1 cellular context compared by ENCODE assay signal in the genomic region with DNA sequence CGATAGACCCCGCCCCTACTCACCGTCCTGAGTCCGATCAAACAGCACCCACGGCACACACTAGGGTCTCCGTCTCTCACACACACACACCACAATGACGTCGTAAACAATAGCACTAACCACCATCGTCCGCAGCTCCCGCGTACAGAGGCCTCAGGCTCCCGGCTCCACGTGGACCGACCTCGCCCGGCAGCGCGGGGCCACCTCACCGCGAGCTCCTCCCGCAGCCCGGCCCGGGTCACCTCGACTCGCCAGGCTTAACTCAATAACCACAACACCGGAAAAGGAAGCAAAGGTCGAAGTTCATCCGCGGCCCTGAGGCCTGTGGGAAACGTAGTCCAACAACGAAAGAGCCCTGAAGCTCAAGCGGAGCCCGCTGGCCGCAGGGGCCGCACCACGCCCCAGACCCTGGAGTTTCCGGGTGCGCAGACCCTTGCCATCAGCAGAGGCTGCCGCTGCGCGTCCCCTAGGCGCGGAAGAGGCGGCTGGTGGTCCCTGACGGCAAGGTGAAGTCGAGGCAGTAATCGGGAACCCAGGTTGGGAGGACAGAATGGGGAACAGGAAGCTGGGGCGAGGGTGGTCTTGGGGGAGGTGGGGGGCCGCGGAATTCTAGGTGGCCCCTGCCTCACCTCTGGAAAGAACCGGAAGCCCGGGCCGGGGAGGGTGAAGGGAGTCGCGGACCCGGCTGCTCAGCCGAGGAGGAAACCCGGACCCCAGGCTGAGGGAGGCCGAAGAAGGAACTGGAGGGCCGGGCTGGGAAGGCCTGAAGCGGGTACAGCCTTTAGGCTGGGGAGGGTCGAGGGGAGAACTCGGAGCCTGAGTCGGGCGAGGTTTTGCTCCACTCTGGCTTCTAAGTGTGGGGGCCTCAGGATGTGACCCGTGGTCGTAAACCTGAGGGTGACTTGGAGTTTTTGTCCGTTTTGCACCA.
TF ChIP-seq lines count a peak whose summit lies in the region.

A gene (minus strand): TSS at position 273 of the 928 bp plus-strand sequence. CDS start 946 bp downstream, outside the sequence.

TF ChIP-seq in WTC11, 78 proteins besides CTCF, POLR2A, EP300 and RAD21 (continued from another document and continues in another):
- TF ChIP-seq IRF2 (CRISPR knock-in tag; IDR thresholded peaks at IDR 0.05; ENCODE audit: borderline replicate concordance, low read depth) (no peak), SMAD3 (CRISPR knock-in tag; IDR thresholded peaks at IDR 0.05; ENCODE audit: borderline replicate concordance) (no peak), SMAD4 (CRISPR knock-in tag; IDR thresholded peaks at IDR 0.05) (0 out of 2 replicates have a peak, but pooled peaks have one; percentile 25), JUN (CRISPR knock-in tag; IDR thresholded peaks at IDR 0.05) (0 out of 2 replicates have a peak, but pooled peaks have one; percentile 44), GRHL2 (CRISPR knock-in tag; IDR thresholded peaks at IDR 0.05; ENCODE audit: insufficient replicate concordance, severe bottlenecking) (no peak), ZBTB21 (CRISPR knock-in tag; IDR thresholded peaks at IDR 0.05; ENCODE audit: borderline replicate concordance) (peak; percentile 87), ZNF317 (CRISPR knock-in tag; IDR thresholded peaks at IDR 0.05; ENCODE audit: borderline replicate concordance, low read depth) (no peak), ATF1 (CRISPR knock-in tag; IDR thresholded peaks at IDR 0.05) (no peak), PRRX2 (CRISPR knock-in tag; IDR thresholded peaks at IDR 0.05) (no peak), TP53 (CRISPR knock-in tag; IDR thresholded peaks at IDR 0.05) (no peak), ZNF263 (CRISPR knock-in tag; IDR thresholded peaks at IDR 0.05; ENCODE audit: low read depth) (no peak), MYBL2 (CRISPR knock-in tag; IDR thresholded peaks at IDR 0.05) (peak; percentile 89), GTF2I (CRISPR knock-in tag; conservative IDR thresholded peaks at IDR 0.05) (no peak), NR3C1 (CRISPR knock-in tag; conservative IDR thresholded peaks at IDR 0.05; ENCODE audit: low read depth) (0 out of 2 replicates have a peak, but pooled peaks have one; percentile 32), FOXJ3 (CRISPR knock-in tag; IDR thresholded peaks at IDR 0.05; ENCODE audit: borderline replicate concordance) (no peak), FOXP1 (CRISPR knock-in tag; IDR thresholded peaks at IDR 0.05; ENCODE audit: borderline replicate concordance) (peak; percentile 77), CREM (CRISPR knock-in tag; IDR thresholded peaks at IDR 0.05) (no peak), KAT7 (CRISPR knock-in tag; IDR thresholded peaks at IDR 0.05; ENCODE audit: borderline replicate concordance) (no peak), ZNF121 (CRISPR knock-in tag; IDR thresholded peaks at IDR 0.05) (no peak), ZNF423 (CRISPR knock-in tag; IDR thresholded peaks at IDR 0.05) (no peak; the same call in 1 of the 2 replicates), NFYB (CRISPR knock-in tag; conservative IDR thresholded peaks at IDR 0.05; ENCODE audit: low read depth) (no peak), NR2C2 (CRISPR knock-in tag; IDR thresholded peaks at IDR 0.05) (peak; percentile 100)
- TF ChIP-seq, protein P1, sequence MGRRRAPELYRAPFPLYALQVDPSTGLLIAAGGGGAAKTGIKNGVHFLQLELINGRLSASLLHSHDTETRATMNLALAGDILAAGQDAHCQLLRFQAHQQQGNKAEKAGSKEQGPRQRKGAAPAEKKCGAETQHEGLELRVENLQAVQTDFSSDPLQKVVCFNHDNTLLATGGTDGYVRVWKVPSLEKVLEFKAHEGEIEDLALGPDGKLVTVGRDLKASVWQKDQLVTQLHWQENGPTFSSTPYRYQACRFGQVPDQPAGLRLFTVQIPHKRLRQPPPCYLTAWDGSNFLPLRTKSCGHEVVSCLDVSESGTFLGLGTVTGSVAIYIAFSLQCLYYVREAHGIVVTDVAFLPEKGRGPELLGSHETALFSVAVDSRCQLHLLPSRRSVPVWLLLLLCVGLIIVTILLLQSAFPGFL (CRISPR knock-in tag; IDR thresholded peaks at IDR 0.05; ENCODE audit: borderline replicate concordance): no peak
- TF ChIP-seq, protein P2, sequence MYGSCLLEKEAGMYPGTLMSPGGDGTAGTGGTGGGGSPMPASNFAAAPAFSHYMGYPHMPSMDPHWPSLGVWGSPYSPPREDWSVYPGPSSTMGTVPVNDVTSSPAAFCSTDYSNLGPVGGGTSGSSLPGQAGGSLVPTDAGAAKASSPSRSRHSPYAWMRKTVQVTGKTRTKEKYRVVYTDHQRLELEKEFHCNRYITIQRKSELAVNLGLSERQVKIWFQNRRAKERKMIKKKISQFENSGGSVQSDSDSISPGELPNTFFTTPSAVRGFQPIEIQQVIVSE (CRISPR knock-in tag; IDR thresholded peaks at IDR 0.05; ENCODE audit: borderline replicate concordance): no peak
- TF ChIP-seq, protein P3, sequence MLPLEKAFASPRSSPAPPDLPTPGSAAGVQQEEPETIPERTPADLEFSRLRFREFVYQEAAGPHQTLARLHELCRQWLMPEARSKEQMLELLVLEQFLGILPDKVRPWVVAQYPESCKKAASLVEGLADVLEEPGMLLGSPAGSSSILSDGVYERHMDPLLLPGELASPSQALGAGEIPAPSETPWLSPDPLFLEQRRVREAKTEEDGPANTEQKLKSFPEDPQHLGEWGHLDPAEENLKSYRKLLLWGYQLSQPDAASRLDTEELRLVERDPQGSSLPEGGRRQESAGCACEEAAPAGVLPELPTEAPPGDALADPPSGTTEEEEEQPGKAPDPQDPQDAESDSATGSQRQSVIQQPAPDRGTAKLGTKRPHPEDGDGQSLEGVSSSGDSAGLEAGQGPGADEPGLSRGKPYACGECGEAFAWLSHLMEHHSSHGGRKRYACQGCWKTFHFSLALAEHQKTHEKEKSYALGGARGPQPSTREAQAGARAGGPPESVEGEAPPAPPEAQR (CRISPR knock-in tag; IDR thresholded peaks at IDR 0.05): no peak
- TF ChIP-seq, protein P4, sequence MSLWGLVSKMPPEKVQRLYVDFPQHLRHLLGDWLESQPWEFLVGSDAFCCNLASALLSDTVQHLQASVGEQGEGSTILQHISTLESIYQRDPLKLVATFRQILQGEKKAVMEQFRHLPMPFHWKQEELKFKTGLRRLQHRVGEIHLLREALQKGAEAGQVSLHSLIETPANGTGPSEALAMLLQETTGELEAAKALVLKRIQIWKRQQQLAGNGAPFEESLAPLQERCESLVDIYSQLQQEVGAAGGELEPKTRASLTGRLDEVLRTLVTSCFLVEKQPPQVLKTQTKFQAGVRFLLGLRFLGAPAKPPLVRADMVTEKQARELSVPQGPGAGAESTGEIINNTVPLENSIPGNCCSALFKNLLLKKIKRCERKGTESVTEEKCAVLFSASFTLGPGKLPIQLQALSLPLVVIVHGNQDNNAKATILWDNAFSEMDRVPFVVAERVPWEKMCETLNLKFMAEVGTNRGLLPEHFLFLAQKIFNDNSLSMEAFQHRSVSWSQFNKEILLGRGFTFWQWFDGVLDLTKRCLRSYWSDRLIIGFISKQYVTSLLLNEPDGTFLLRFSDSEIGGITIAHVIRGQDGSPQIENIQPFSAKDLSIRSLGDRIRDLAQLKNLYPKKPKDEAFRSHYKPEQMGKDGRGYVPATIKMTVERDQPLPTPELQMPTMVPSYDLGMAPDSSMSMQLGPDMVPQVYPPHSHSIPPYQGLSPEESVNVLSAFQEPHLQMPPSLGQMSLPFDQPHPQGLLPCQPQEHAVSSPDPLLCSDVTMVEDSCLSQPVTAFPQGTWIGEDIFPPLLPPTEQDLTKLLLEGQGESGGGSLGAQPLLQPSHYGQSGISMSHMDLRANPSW (CRISPR knock-in tag; conservative IDR thresholded peaks at IDR 0.05; ENCODE audit: low read depth): no peak
- TF ChIP-seq, protein P5, sequence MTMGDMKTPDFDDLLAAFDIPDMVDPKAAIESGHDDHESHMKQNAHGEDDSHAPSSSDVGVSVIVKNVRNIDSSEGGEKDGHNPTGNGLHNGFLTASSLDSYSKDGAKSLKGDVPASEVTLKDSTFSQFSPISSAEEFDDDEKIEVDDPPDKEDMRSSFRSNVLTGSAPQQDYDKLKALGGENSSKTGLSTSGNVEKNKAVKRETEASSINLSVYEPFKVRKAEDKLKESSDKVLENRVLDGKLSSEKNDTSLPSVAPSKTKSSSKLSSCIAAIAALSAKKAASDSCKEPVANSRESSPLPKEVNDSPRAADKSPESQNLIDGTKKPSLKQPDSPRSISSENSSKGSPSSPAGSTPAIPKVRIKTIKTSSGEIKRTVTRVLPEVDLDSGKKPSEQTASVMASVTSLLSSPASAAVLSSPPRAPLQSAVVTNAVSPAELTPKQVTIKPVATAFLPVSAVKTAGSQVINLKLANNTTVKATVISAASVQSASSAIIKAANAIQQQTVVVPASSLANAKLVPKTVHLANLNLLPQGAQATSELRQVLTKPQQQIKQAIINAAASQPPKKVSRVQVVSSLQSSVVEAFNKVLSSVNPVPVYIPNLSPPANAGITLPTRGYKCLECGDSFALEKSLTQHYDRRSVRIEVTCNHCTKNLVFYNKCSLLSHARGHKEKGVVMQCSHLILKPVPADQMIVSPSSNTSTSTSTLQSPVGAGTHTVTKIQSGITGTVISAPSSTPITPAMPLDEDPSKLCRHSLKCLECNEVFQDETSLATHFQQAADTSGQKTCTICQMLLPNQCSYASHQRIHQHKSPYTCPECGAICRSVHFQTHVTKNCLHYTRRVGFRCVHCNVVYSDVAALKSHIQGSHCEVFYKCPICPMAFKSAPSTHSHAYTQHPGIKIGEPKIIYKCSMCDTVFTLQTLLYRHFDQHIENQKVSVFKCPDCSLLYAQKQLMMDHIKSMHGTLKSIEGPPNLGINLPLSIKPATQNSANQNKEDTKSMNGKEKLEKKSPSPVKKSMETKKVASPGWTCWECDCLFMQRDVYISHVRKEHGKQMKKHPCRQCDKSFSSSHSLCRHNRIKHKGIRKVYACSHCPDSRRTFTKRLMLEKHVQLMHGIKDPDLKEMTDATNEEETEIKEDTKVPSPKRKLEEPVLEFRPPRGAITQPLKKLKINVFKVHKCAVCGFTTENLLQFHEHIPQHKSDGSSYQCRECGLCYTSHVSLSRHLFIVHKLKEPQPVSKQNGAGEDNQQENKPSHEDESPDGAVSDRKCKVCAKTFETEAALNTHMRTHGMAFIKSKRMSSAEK (CRISPR knock-in tag; IDR thresholded peaks at IDR 0.05; ENCODE audit: borderline replicate concordance): no peak
- TF ChIP-seq, protein P6, sequence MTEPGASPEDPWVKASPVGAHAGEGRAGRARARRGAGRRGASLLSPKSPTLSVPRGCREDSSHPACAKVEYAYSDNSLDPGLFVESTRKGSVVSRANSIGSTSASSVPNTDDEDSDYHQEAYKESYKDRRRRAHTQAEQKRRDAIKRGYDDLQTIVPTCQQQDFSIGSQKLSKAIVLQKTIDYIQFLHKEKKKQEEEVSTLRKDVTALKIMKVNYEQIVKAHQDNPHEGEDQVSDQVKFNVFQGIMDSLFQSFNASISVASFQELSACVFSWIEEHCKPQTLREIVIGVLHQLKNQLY (CRISPR knock-in tag; IDR thresholded peaks at IDR 0.05): no peak
- TF ChIP-seq, protein P7, sequence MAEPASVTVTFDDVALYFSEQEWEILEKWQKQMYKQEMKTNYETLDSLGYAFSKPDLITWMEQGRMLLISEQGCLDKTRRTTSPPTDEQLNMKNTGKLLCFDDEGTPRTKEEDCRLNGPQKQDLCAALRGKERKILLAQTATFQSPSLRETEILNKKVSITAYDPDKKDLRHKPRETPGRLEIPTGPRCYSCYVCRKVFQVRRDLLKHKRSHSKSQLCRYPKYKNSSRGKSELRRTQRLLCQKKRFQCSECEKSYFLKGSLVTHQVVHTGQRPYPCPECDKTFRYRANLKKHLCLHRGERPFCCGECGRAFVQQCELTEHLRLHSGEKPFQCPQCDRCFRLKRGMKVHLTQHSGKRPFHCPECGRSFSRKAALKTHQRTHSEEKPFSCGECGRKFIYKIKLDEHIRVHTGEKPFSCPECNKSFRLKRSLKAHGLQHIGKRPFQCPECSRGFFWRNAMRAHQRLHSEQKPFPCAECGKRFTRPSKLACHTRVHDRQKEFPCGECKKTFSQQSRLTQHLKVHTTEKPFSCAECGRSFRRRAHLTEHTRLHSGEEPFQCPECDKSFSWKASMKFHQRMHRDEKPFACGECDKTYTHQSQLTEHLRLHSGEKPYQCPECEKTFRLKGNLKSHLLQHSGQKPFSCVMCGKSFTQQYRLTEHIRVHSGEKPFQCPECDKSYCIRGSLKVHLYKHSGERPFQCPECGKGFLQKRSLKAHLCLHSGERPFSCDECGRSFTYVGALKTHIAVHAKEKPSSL (CRISPR knock-in tag; conservative IDR thresholded peaks at IDR 0.05): no peak
- TF ChIP-seq, protein P8, sequence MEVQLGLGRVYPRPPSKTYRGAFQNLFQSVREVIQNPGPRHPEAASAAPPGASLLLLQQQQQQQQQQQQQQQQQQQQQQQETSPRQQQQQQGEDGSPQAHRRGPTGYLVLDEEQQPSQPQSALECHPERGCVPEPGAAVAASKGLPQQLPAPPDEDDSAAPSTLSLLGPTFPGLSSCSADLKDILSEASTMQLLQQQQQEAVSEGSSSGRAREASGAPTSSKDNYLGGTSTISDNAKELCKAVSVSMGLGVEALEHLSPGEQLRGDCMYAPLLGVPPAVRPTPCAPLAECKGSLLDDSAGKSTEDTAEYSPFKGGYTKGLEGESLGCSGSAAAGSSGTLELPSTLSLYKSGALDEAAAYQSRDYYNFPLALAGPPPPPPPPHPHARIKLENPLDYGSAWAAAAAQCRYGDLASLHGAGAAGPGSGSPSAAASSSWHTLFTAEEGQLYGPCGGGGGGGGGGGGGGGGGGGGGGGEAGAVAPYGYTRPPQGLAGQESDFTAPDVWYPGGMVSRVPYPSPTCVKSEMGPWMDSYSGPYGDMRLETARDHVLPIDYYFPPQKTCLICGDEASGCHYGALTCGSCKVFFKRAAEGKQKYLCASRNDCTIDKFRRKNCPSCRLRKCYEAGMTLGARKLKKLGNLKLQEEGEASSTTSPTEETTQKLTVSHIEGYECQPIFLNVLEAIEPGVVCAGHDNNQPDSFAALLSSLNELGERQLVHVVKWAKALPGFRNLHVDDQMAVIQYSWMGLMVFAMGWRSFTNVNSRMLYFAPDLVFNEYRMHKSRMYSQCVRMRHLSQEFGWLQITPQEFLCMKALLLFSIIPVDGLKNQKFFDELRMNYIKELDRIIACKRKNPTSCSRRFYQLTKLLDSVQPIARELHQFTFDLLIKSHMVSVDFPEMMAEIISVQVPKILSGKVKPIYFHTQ (CRISPR knock-in tag; IDR thresholded peaks at IDR 0.05): no peak
- TF ChIP-seq, protein P9, sequence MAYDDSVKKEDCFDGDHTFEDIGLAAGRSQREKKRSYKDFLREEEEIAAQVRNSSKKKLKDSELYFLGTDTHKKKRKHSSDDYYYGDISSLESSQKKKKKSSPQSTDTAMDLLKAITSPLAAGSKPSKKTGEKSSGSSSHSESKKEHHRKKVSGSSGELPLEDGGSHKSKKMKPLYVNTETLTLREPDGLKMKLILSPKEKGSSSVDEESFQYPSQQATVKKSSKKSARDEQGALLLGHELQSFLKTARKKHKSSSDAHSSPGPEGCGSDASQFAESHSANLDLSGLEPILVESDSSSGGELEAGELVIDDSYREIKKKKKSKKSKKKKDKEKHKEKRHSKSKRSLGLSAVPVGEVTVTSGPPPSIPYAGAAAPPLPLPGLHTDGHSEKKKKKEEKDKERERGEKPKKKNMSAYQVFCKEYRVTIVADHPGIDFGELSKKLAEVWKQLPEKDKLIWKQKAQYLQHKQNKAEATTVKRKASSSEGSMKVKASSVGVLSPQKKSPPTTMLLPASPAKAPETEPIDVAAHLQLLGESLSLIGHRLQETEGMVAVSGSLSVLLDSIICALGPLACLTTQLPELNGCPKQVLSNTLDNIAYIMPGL (CRISPR knock-in tag; IDR thresholded peaks at IDR 0.05): no peak
- TF ChIP-seq, protein P10, sequence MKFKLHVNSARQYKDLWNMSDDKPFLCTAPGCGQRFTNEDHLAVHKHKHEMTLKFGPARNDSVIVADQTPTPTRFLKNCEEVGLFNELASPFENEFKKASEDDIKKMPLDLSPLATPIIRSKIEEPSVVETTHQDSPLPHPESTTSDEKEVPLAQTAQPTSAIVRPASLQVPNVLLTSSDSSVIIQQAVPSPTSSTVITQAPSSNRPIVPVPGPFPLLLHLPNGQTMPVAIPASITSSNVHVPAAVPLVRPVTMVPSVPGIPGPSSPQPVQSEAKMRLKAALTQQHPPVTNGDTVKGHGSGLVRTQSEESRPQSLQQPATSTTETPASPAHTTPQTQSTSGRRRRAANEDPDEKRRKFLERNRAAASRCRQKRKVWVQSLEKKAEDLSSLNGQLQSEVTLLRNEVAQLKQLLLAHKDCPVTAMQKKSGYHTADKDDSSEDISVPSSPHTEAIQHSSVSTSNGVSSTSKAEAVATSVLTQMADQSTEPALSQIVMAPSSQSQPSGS (CRISPR knock-in tag; IDR thresholded peaks at IDR 0.05; ENCODE audit: borderline replicate concordance, low read depth): no peak
